ENCODE assay signal across 9 cellular contexts in the genomic region with DNA sequence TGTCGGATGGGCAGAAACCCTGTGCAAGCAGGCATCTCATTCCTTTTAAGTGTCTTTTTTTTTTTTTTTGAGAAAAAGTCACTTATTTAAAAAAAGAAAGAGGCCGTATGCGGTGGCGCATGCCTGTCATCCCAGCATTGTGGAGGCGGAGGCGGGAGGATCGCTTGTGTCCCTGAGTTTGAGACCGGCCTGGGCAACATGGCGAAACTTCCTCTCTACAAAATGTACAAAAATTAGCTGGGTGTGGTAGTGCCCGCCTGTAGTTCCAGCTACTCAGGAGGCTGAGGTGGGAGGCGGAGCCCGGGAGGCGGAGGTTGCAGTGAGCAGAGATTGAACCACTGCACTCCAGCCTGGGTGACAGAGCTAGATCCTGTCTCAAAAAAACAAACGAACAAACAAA. TPM values are rescaled to one million over a fixed set of nuclear protein-coding genes. Genes with fewer than 3 reads are reported as not detected.
DNase-seq lines count a peak whose midpoint lies in the region; ATAC-seq lines count a peak whose summit lies in the region.
"Had no signal": no experiment of that assay in that cellular context is flagged by ENCODE, and none has a peak within 500 bp of the region (broad histone marks: within the 10 kb centered on the region; RNA-seq: fewer than 3 reads in every experiment).

No MANE protein-coding gene starts in this region.

- no peak overlapping the region; a peak in 1 of 22 replicates for H3K27ac ChIP-seq in BLaER1 treated with 17β-estradiol and CSF1 and Interleukin-3, amounts not matched to agents 10 nM and 100 nM
- no peak overlapping the region for H3K27ac ChIP-seq in HUES64 (ENCODE audit: low read depth, low read length)

- ATAC-seq in natural killer cell treated with Interleukin-12 subunit alpha and Interleukin-12 subunit beta and Interleukin-15 and Interleukin-18, amount 100 ng/mL, for 72 hours: no peak
- ATAC-seq in HG03108 (IDR thresholded peaks at IDR 0.05; ENCODE audit: unreplicated experiment): no peak

- WGBS in HUES64: 91% methylated on average over 14 of the region's 14 CpGs

- DNase-seq in natural killer cell treated with Interleukin-12 subunit alpha and Interleukin-12 subunit beta and Interleukin-15 and Interleukin-18, amount 100 ng/mL, for 72 hours (ENCODE audit: low spot score): no peak
- DNase-seq in NCI-H1092 (lab: John Stamatoyannopoulos, UW) (no peak), cerebellar cortex (ENCODE audit: low spot score) (no peak), NCI-H2029 (lab: John Stamatoyannopoulos, UW) (no peak)
- DNase-seq: islet precursor cell had no signal

- H3K4me3 Mint-ChIP-seq in dendritic cell treated with granulocyte-macrophage colony-stimulating factor and Interleukin-4, amounts not matched to agents 40 ng/mL and 50 ng/mL, for 4 days: peak overlapping the region; percentile 97
- peak overlapping the region; percentile 92 for H3K4me3 Mint-ChIP-seq in natural killer cell treated with Interleukin-12 subunit alpha and Interleukin-12 subunit beta and Interleukin-15 and Interleukin-18, amount 100 ng/mL, for 72 hours

- H3K9me3 Mint-ChIP-seq in dendritic cell treated with granulocyte-macrophage colony-stimulating factor and Interleukin-4, amounts not matched to agents 40 ng/mL and 50 ng/mL, for 4 days: no peaks in the 10 kb centered on the region
- H3K9me3 Mint-ChIP-seq in natural killer cell treated with Interleukin-12 subunit alpha and Interleukin-12 subunit beta and Interleukin-15 and Interleukin-18, amount 100 ng/mL, for 72 hours: no peaks in the 10 kb centered on the region

- peaks cover 27 to 57% (median 48%) of the 10 kb centered on the region in 10 experiments for H3K4me1 ChIP-seq in BLaER1 treated with 17β-estradiol and CSF1 and Interleukin-3, amounts not matched to agents 10 nM and 100 nM
- peaks cover 4% of the 10 kb centered on the region; the same call in 1 of the 2 replicates for H3K4me1 ChIP-seq in HUES64 (ENCODE audit: insufficient read depth, low read length)

- peak overlapping the region in 4 of 11 experiments; percentile 86 to 94 (median 90); a peak in 9 of 22 replicates for H3K9ac ChIP-seq in BLaER1 treated with 17β-estradiol and CSF1 and Interleukin-3, amounts not matched to agents 10 nM and 100 nM
- no peak overlapping the region for H3K9ac ChIP-seq in HUES64 (ENCODE audit: low read depth, low read length)

- intact Hi-C loops in dendritic cell treated with granulocyte-macrophage colony-stimulating factor and Interleukin-4, amounts not matched to agents 40 ng/mL and 50 ng/mL, for 4 days (cut with micrococcal nuclease): loop anchor here (5.0 kb wide), 1 partner anchor 63 kb away; no protein-coding TSS in a partner anchor

- peak overlapping the region; percentile 93 for H3K27ac Mint-ChIP-seq in dendritic cell treated with granulocyte-macrophage colony-stimulating factor and Interleukin-4, amounts not matched to agents 40 ng/mL and 50 ng/mL, for 4 days
- H3K27ac Mint-ChIP-seq in natural killer cell treated with Interleukin-12 subunit alpha and Interleukin-12 subunit beta and Interleukin-15 and Interleukin-18, amount 100 ng/mL, for 72 hours: peak overlapping the region in 1 of 2 donors; percentile 39

- H3K27me3 Mint-ChIP-seq in dendritic cell treated with granulocyte-macrophage colony-stimulating factor and Interleukin-4, amounts not matched to agents 40 ng/mL and 50 ng/mL, for 4 days: peaks cover 24% of the 10 kb centered on the region
- H3K27me3 Mint-ChIP-seq in natural killer cell treated with Interleukin-12 subunit alpha and Interleukin-12 subunit beta and Interleukin-15 and Interleukin-18, amount 100 ng/mL, for 72 hours: peaks cover 12 to 24% of the 10 kb centered on the region in 2 donors

- peaks cover 63% of the 10 kb centered on the region for H3K4me1 Mint-ChIP-seq in dendritic cell treated with granulocyte-macrophage colony-stimulating factor and Interleukin-4, amounts not matched to agents 40 ng/mL and 50 ng/mL, for 4 days (ENCODE audit: low read depth)
- H3K4me1 Mint-ChIP-seq in natural killer cell treated with Interleukin-12 subunit alpha and Interleukin-12 subunit beta and Interleukin-15 and Interleukin-18, amount 100 ng/mL, for 72 hours (ENCODE audit: low read depth in 2 of 2): peaks cover 26 to 37% of the 10 kb centered on the region in 2 donors

- peak overlapping the region in 7 of 10 experiments; percentile 76 to 96 (median 84); a peak in 14 of 20 replicates for H3K4me3 ChIP-seq in BLaER1 treated with 17β-estradiol and CSF1 and Interleukin-3, amounts not matched to agents 10 nM and 100 nM
- peak overlapping the region; percentile 80 for H3K4me3 ChIP-seq in HUES64 (ENCODE audit: low read length)

- H3K27me3 ChIP-seq in BLaER1 treated with 17β-estradiol and CSF1 and Interleukin-3, amounts not matched to agents 10 nM and 100 nM: peaks cover 14 to 35% (median 24%) of the 10 kb centered on the region in 11 experiments
- peaks cover 46% of the 10 kb centered on the region for H3K27me3 ChIP-seq in HUES64 (ENCODE audit: insufficient read depth, low read length)

- peak overlapping the region; percentile 95 to 100 (median 97) for H3K4me2 ChIP-seq in BLaER1 treated with 17β-estradiol and CSF1 and Interleukin-3, amounts not matched to agents 10 nM and 100 nM

- peaks cover 0 to 33% (median 0%) of the 10 kb centered on the region in 11 experiments; a peak in 6 of 22 replicates for H3K36me3 ChIP-seq in BLaER1 treated with 17β-estradiol and CSF1 and Interleukin-3, amounts not matched to agents 10 nM and 100 nM
- H3K36me3 ChIP-seq in HUES64 (ENCODE audit: insufficient read depth, low read length): no peaks in the 10 kb centered on the region

- peaks cover 56 to 69% (median 62%) of the 10 kb centered on the region in 11 experiments for H4K20me1 ChIP-seq in BLaER1 treated with 17β-estradiol and CSF1 and Interleukin-3, amounts not matched to agents 10 nM and 100 nM

- H3K36me3 Mint-ChIP-seq in dendritic cell treated with granulocyte-macrophage colony-stimulating factor and Interleukin-4, amounts not matched to agents 40 ng/mL and 50 ng/mL, for 4 days (ENCODE audit: low read depth): peaks cover 71% of the 10 kb centered on the region
- no peaks in the 10 kb centered on the region for H3K36me3 Mint-ChIP-seq in natural killer cell treated with Interleukin-12 subunit alpha and Interleukin-12 subunit beta and Interleukin-15 and Interleukin-18, amount 100 ng/mL, for 72 hours

- H3K9me3 ChIP-seq in BLaER1 treated with 17β-estradiol and CSF1 and Interleukin-3, amounts not matched to agents 10 nM and 100 nM (replicated peaks in 1 of 11): no peaks in the 10 kb centered on the region
- no peaks in the 10 kb centered on the region for H3K9me3 ChIP-seq in HUES64 (ENCODE audit: insufficient read depth, low read depth, low read length)

RNA-seq across cellular contexts. Expression of a gene that starts 1.7 kb away (rescaled TPM):
- polyA plus RNA-seq in HUES64 (2013, experiment 1 of 2): 4.2 TPM
- polyA plus RNA-seq in HUES64 (2013, experiment 2 of 2): 5.5 TPM
- total RNA-seq in natural killer cell treated with Interleukin-12 subunit alpha and Interleukin-12 subunit beta and Interleukin-15 and Interleukin-18, amount 100 ng/mL, for 72 hours: 10 to 100 TPM in 1 of 2 donors, 1 to 10 TPM in 1; 8.6 to 16.8 TPM
